10 cellular contexts compared by ENCODE assay signal in the genomic region with DNA sequence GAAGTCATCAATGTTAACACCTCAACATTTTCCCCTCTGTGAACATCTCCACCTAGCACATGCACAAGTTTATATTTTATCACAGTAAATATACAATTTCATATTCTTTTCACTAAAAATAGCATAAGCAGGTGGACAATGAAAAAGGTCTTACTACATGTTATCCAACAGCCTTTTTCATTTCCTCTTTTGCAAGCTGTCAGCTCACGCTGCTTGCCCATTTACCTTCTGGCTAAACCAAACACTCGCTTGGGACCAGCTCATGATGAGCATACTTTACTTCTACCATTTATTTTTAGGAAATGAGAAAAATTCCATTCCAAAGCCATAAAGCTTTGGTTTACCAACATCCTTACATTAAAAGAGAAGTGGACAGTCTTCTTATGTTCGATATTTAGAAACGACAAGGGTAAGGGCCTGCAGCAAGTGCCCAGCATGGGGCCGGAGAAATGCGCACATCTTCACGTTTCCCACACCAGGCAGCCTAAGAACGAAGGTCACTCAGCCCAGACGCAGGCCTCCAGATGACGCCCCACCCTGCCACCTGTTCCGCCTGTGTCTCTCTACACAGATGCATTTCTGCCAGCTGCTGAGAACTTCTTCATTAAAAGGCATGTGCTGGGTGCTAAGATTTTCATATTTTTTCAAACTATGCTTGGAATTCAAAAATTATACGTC. TPM values are rescaled to one million over a fixed set of nuclear protein-coding genes. Genes with fewer than 3 reads are reported as not detected.
DNase-seq lines count a peak whose midpoint lies in the region; ATAC-seq and FAIRE-seq lines count a peak whose summit lies in the region.
"Had no signal": no experiment of that assay in that cellular context is flagged by ENCODE, and none has a peak within 500 bp of the region (broad histone marks: within the 10 kb centered on the region; RNA-seq: fewer than 3 reads in every experiment).

No MANE protein-coding gene starts in this region.

- peak overlapping the region; percentile 24 to 42 for H3K27ac ChIP-seq in small intestine (ENCODE audit: low read depth in 1 of 2, low read length in 1 of 2)
- H3K27ac ChIP-seq: C4-2B had no signal

- 20 to 58% (median 34%) methylated on average over 12 of the region's 12 CpGs for WGBS in small intestine, 3 donors

- H3K4me3 Mint-ChIP-seq in activated naive CD8-positive, alpha-beta T cell treated with anti-CD3 and anti-CD28 coated beads, Interleukin-2, amount 50 U/mL, for 24 hours, result no peak overlapping the region

- H3K27me3 ChIP-seq in small intestine (ENCODE audit: control insufficient read depth in 2 of 2, insufficient read depth in 2 of 2, low read length in 2 of 2), result no peaks in the 10 kb centered on the region

- no peak overlapping the region for H3K4me3 ChIP-seq in small intestine (ENCODE audit: low read depth in 1 of 2, low read length in 2 of 2)

- peaks cover 44% of the 10 kb centered on the region for H3K36me3 Mint-ChIP-seq in activated naive CD8-positive, alpha-beta T cell treated with anti-CD3 and anti-CD28 coated beads, Interleukin-2, amount 50 U/mL, for 24 hours (ENCODE audit: low read depth)

- peak overlapping the region; percentile 84 for H3K27ac Mint-ChIP-seq in activated naive CD8-positive, alpha-beta T cell treated with anti-CD3 and anti-CD28 coated beads, Interleukin-2, amount 50 U/mL, for 24 hours

- no peaks in the 10 kb centered on the region for H3K9me3 Mint-ChIP-seq in activated naive CD8-positive, alpha-beta T cell treated with anti-CD3 and anti-CD28 coated beads, Interleukin-2, amount 50 U/mL, for 24 hours

- peaks cover 64% of the 10 kb centered on the region for H3K4me1 Mint-ChIP-seq in activated naive CD8-positive, alpha-beta T cell treated with anti-CD3 and anti-CD28 coated beads, Interleukin-2, amount 50 U/mL, for 24 hours

- peaks cover 4 to 11% of the 10 kb centered on the region in 2 donors for H3K4me1 ChIP-seq in small intestine (ENCODE audit: control insufficient read depth in 2 of 2, insufficient read depth in 1 of 2, low read depth in 1 of 2, low read length in 1 of 2)

- peaks cover 14 to 20% of the 10 kb centered on the region in 2 donors for H3K36me3 ChIP-seq in small intestine (ENCODE audit: control insufficient read depth in 2 of 2, insufficient read depth in 2 of 2, low read length in 2 of 2)

- no peaks in the 10 kb centered on the region for H3K27me3 Mint-ChIP-seq in activated naive CD8-positive, alpha-beta T cell treated with anti-CD3 and anti-CD28 coated beads, Interleukin-2, amount 50 U/mL, for 24 hours

- ATAC-seq in HG03280 (IDR thresholded peaks at IDR 0.05; ENCODE audit: unreplicated experiment) (peak; percentile 37), HG03039 (IDR thresholded peaks at IDR 0.05; ENCODE audit: unreplicated experiment) (no peak)
- no peak for ATAC-seq in activated naive CD8-positive, alpha-beta T cell treated with anti-CD3 and anti-CD28 coated beads, Interleukin-2, amount 50 U/mL, for 24 hours

- DNase-seq in activated CD8-positive, alpha-beta memory T cell treated with anti-CD3 and anti-CD28 coated beads for 24 hours, result peak; percentile 50
- no peak for DNase-seq in activated CD8-positive, alpha-beta memory T cell treated with anti-CD3 and anti-CD28 coated beads, Interleukin-2, amount 50 U/mL, for 4 hours
- no peak for DNase-seq in activated naive CD8-positive, alpha-beta T cell treated with anti-CD3 and anti-CD28 coated beads, Interleukin-2, amount 50 U/mL, for 24 hours
- DNase-seq in small intestine (peak; percentile 80), globus pallidus (ENCODE audit: low spot score) (no peak)
- DNase-seq in activated effector memory CD4-positive, alpha-beta T cell treated with anti-CD3 and anti-CD28 coated beads, Interleukin-2, amount 50 U/mL, for 16 hours, result no peak

- FAIRE-seq in small intestine (lab: Jason Lieb, UNC), result no peak
- FAIRE-seq: islet of Langerhans had no signal

- H3K9me3 ChIP-seq in small intestine (ENCODE audit: control insufficient read depth, low read depth), result no peaks in the 10 kb centered on the region

RNA-seq across cellular contexts. Expression of a gene that starts 13.9 kb away (rescaled TPM):
- polyA plus RNA-seq in small intestine, result 10 to 100 TPM in 1 of 3 donors, 1 to 10 TPM in 2; 9.6 to 15.7 (median 9.7) TPM

Comparison
In these comparisons a context has a peak if more than half of its experiments do, and no peak if none do; other contexts are left out.
1. DNase-seq: peak in activated CD8-positive, alpha-beta memory T cell treated with anti-CD3 and anti-CD28 coated beads for 24 hours (single experiment) and small intestine (single experiment); none in activated CD8-positive, alpha-beta memory T cell treated with anti-CD3 and anti-CD28 coated beads, Interleukin-2, amount 50 U/mL, for 4 hours (single experiment), activated naive CD8-positive, alpha-beta T cell treated with anti-CD3 and anti-CD28 coated beads, Interleukin-2, amount 50 U/mL, for 24 hours (single experiment), activated effector memory CD4-positive, alpha-beta T cell treated with anti-CD3 and anti-CD28 coated beads, Interleukin-2, amount 50 U/mL, for 16 hours (single experiment) and globus pallidus (single experiment).